14 cellular contexts compared by ENCODE assay signal in the genomic region with DNA sequence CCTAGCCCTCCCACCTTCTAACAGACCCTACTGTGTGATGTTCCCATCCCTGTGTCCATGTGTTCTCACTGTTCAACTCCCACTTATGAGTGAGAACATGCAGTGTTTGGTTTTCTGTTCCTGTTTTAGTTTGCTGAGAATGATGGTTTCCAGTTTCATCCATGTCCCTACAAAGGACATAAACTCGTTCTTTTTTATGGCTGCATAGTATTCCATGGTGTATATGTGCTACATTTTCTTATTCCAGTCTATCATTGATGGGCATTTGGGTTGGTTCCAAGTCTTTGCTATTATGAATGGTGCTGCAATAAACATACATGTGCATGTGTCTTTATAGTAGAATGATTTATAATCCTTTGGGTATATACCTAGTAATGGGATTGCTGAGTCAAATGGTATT. TPM values are rescaled to one million over a fixed set of nuclear protein-coding genes. Genes with fewer than 3 reads are reported as not detected.
"Had no signal": no experiment of that assay in that cellular context is flagged by ENCODE, and none has a peak within 500 bp of the region (broad histone marks: within the 10 kb centered on the region; RNA-seq: fewer than 3 reads in every experiment).

No MANE protein-coding gene starts in this region.

RNA-seq across cellular contexts. Expression of a gene that starts 18.0 kb away (rescaled TPM):
- total RNA-seq: activated B cell treated with CpG ODN at 0.5 μM for 24 hours; activated CD4-positive, alpha-beta memory T cell treated with anti-CD3 and anti-CD28 coated beads for 36 hours; activated CD4-positive, alpha-beta memory T cell treated with anti-CD3 and anti-CD28 coated beads, Interleukin-2, amount 10 ng/mL, durations not matched to agents 7 days and 5 days; activated CD4-positive, alpha-beta T cell treated with anti-CD3 and anti-CD28 coated beads for 36 hours; activated CD4-positive, alpha-beta T cell treated with anti-CD3 and anti-CD28 coated beads, Interleukin-2, amount 10 ng/mL, durations not matched to agents 24 days and 14 days; activated CD4-positive, alpha-beta T cell treated with anti-CD3 and anti-CD28 coated beads, Interleukin-2, amount 10 ng/mL, durations not matched to agents 7 days and 5 days; activated CD8-positive, alpha-beta memory T cell treated with anti-CD3 and anti-CD28 coated beads for 36 hours; activated CD8-positive, alpha-beta memory T cell treated with anti-CD3 and anti-CD28 coated beads, Interleukin-2, amount 10 ng/mL, durations not matched to agents 7 days and 5 days; activated CD8-positive, alpha-beta T cell treated with anti-CD3 and anti-CD28 coated beads for 36 hours; activated CD8-positive, alpha-beta T cell treated with anti-CD3 and anti-CD28 coated beads, Interleukin-2, amount 10 ng/mL, durations not matched to agents 7 days and 5 days; T-helper 1 cell treated with Interleukin-12 subunit alpha and Interleukin-12 subunit beta and Interleukin-4 antibody, amounts not matched to agents 30 ng/mL and 1 ng/mL, for 36 hours; T-helper 17 cell; T-helper 2 cell treated with Interferon-gamma antibody and Interleukin-4, amounts not matched to agents 100 ng/mL and 5 ng/mL, for 36 hours; WTC11 had no signal
